ENCODE assay signal across 1 cellular context in genomic region chr16:80265624-80266306, GRCh38.
TF ChIP-seq lines count a peak whose summit lies in the region.

No MANE protein-coding gene starts in this region.

TF ChIP-seq in HepG2, 621 proteins besides CTCF, POLR2A, EP300 and RAD21 (continued from another document and continues in another):
- TF ChIP-seq ZNF318 (CRISPR knock-in tag; IDR thresholded peaks at IDR 0.05) (no peak), ISL2 (CRISPR knock-in tag; IDR thresholded peaks at IDR 0.05) (peak; percentile 97), RCOR2 (CRISPR knock-in tag; IDR thresholded peaks at IDR 0.05) (peak; percentile 92), ZNF510 (CRISPR knock-in tag; IDR thresholded peaks at IDR 0.05; ENCODE audit: low read depth) (no peak), HCFC1 (IDR thresholded peaks at IDR 0.05; ENCODE audit: low read depth, low read length) (no peak), RXRA (CRISPR knock-in tag; IDR thresholded peaks at IDR 0.05) (peak; percentile 65; the same call in 1 of the 2 replicates), HNF4A (CRISPR knock-in tag; IDR thresholded peaks at IDR 0.05) (peak; percentile 100), NONO (IDR thresholded peaks at IDR 0.05) (no peak), NONO (CRISPR knock-in tag; conservative IDR thresholded peaks at IDR 0.05) (peak; percentile 71; the same call in 1 of the 2 replicates), GABPB1 (CRISPR knock-in tag; IDR thresholded peaks at IDR 0.05) (peak; percentile 43; the same call in 1 of the 2 replicates), ZNF160 (CRISPR knock-in tag; IDR thresholded peaks at IDR 0.05) (no peak), ZNF746 (CRISPR knock-in tag; IDR thresholded peaks at IDR 0.05) (peak; percentile 66; the same call in 1 of the 2 replicates), ZNF496 (CRISPR knock-in tag; IDR thresholded peaks at IDR 0.05; ENCODE audit: insufficient replicate concordance) (no peak), ONECUT2 (CRISPR knock-in tag; IDR thresholded peaks at IDR 0.05) (peak; percentile 62; the same call in 1 of the 2 replicates), ATAD3A (CRISPR knock-in tag; IDR thresholded peaks at IDR 0.05) (no peak), ZC3H4 (CRISPR knock-in tag; IDR thresholded peaks at IDR 0.05; ENCODE audit: borderline replicate concordance) (no peak), KAT2B (IDR thresholded peaks at IDR 0.05; ENCODE audit: borderline replicate concordance, low read depth, low read length) (no peak), TCF7 (IDR thresholded peaks at IDR 0.05; ENCODE audit: low read depth) (peak; percentile 84), FOXK2 (IDR thresholded peaks at IDR 0.05) (no peak), STAT5B (CRISPR knock-in tag; IDR thresholded peaks at IDR 0.05) (no peak), PHF8 (CRISPR knock-in tag; IDR thresholded peaks at IDR 0.05) (peak; percentile 43; the same call in 1 of the 2 replicates), PRDM10 (CRISPR knock-in tag; IDR thresholded peaks at IDR 0.05; ENCODE audit: low read depth) (peak; percentile 88), TBX3 (IDR thresholded peaks at IDR 0.05; ENCODE audit: borderline replicate concordance) (peak; percentile 66; the same call in 1 of the 2 replicates), ZHX1 (CRISPR knock-in tag; IDR thresholded peaks at IDR 0.05; ENCODE audit: low read depth) (peak; percentile 85; the same call in 1 of the 2 replicates), YEATS4 (CRISPR knock-in tag; IDR thresholded peaks at IDR 0.05; ENCODE audit: borderline replicate concordance) (peak; percentile 61), SOX6 (IDR thresholded peaks at IDR 0.05) (no peak), SOX6 (CRISPR knock-in tag; IDR thresholded peaks at IDR 0.05) (peak; percentile 100), ZNF816 (CRISPR knock-in tag; IDR thresholded peaks at IDR 0.05; ENCODE audit: borderline replicate concordance) (no peak), MTA3 (CRISPR knock-in tag; IDR thresholded peaks at IDR 0.05) (no peak), ARNT (IDR thresholded peaks at IDR 0.05) (peak; percentile 61; the same call in 1 of the 2 replicates), RARG (CRISPR knock-in tag; IDR thresholded peaks at IDR 0.05; ENCODE audit: low read depth) (no peak), ZNF644 (CRISPR knock-in tag; IDR thresholded peaks at IDR 0.05; ENCODE audit: low read depth) (peak; percentile 100)
- TF ChIP-seq, protein P1, sequence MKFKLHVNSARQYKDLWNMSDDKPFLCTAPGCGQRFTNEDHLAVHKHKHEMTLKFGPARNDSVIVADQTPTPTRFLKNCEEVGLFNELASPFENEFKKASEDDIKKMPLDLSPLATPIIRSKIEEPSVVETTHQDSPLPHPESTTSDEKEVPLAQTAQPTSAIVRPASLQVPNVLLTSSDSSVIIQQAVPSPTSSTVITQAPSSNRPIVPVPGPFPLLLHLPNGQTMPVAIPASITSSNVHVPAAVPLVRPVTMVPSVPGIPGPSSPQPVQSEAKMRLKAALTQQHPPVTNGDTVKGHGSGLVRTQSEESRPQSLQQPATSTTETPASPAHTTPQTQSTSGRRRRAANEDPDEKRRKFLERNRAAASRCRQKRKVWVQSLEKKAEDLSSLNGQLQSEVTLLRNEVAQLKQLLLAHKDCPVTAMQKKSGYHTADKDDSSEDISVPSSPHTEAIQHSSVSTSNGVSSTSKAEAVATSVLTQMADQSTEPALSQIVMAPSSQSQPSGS (CRISPR knock-in tag; IDR thresholded peaks at IDR 0.05): peak; percentile 100
- TF ChIP-seq, protein P2, sequence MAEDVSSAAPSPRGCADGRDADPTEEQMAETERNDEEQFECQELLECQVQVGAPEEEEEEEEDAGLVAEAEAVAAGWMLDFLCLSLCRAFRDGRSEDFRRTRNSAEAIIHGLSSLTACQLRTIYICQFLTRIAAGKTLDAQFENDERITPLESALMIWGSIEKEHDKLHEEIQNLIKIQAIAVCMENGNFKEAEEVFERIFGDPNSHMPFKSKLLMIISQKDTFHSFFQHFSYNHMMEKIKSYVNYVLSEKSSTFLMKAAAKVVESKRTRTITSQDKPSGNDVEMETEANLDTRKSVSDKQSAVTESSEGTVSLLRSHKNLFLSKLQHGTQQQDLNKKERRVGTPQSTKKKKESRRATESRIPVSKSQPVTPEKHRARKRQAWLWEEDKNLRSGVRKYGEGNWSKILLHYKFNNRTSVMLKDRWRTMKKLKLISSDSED (CRISPR knock-in tag; IDR thresholded peaks at IDR 0.05): no peak
- TF ChIP-seq, protein P3, sequence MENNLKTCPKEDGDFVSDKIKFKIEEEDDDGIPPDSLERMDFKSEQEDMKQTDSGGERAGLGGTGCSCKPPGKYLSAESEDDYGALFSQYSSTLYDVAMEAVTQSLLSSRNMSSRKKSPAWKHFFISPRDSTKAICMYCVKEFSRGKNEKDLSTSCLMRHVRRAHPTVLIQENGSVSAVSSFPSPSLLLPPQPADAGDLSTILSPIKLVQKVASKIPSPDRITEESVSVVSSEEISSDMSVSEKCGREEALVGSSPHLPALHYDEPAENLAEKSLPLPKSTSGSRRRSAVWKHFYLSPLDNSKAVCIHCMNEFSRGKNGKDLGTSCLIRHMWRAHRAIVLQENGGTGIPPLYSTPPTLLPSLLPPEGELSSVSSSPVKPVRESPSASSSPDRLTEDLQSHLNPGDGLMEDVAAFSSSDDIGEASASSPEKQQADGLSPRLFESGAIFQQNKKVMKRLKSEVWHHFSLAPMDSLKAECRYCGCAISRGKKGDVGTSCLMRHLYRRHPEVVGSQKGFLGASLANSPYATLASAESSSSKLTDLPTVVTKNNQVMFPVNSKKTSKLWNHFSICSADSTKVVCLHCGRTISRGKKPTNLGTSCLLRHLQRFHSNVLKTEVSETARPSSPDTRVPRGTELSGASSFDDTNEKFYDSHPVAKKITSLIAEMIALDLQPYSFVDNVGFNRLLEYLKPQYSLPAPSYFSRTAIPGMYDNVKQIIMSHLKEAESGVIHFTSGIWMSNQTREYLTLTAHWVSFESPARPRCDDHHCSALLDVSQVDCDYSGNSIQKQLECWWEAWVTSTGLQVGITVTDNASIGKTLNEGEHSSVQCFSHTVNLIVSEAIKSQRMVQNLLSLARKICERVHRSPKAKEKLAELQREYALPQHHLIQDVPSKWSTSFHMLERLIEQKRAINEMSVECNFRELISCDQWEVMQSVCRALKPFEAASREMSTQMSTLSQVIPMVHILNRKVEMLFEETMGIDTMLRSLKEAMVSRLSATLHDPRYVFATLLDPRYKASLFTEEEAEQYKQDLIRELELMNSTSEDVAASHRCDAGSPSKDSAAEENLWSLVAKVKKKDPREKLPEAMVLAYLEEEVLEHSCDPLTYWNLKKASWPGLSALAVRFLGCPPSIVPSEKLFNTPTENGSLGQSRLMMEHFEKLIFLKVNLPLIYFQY (CRISPR knock-in tag; IDR thresholded peaks at IDR 0.05; ENCODE audit: borderline replicate concordance): peak; percentile 47; the same call in 1 of the 2 replicates
- TF ChIP-seq, protein P4, sequence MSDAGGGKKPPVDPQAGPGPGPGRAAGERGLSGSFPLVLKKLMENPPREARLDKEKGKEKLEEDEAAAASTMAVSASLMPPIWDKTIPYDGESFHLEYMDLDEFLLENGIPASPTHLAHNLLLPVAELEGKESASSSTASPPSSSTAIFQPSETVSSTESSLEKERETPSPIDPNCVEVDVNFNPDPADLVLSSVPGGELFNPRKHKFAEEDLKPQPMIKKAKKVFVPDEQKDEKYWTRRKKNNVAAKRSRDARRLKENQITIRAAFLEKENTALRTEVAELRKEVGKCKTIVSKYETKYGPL (CRISPR knock-in tag; IDR thresholded peaks at IDR 0.05): peak; percentile 97
- TF ChIP-seq, protein P5, sequence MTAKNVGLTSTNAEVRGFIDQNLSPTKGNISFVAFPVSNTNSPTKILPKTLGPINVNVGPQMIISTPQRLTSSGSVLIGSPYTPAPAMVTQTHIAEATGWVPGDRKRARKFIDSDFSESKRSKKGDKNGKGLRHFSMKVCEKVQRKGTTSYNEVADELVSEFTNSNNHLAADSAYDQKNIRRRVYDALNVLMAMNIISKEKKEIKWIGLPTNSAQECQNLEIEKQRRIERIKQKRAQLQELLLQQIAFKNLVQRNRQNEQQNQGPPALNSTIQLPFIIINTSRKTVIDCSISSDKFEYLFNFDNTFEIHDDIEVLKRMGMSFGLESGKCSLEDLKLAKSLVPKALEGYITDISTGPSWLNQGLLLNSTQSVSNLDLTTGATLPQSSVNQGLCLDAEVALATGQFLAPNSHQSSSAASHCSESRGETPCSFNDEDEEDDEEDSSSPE (CRISPR knock-in tag; IDR thresholded peaks at IDR 0.05): 0 out of 2 replicates have a peak, but pooled peaks have one; percentile 25
